15 cellular contexts compared by ENCODE assay signal in genomic region chr13:44176173-44176572, GRCh38.
A peak's percentile ranks its signal among the peaks of the same experiment; 100 is the strongest.
DNase-seq lines count a peak whose midpoint lies in the region; ATAC-seq and TF ChIP-seq lines count a peak whose summit lies in the region.
"Had no signal": no experiment of that assay in that cellular context is flagged by ENCODE, and none has a peak within 500 bp of the region (broad histone marks: within the 10 kb centered on the region; RNA-seq: fewer than 3 reads in every experiment).

No MANE protein-coding gene starts in this region.

- no peak overlapping the region for H3K14ac ChIP-seq in IMR-90 (replicated peaks; ENCODE audit: low read depth, low read length)

- H3K9me2 ChIP-seq in PC-3 (replicated peaks; ENCODE audit: low read length) = no peaks in the 10 kb centered on the region

- H4K20me1 ChIP-seq in IMR-90 (ENCODE audit: insufficient read depth, low read length) (no peaks in the 10 kb centered on the region), PC-3 (ENCODE audit: low read length) (no peaks in the 10 kb centered on the region)

- no CpG with 5 or more reads among the region's 1 CpG for WGBS in IMR-90 (ENCODE audit: extremely low coverage in 2 of 2, insufficient read length in 1 of 2), 2 experiments

- H2AK9ac ChIP-seq in IMR-90 (replicated peaks; ENCODE audit: low read depth, low read length, poor library complexity) = no peak overlapping the region

- no peak for TF ChIP-seq RAD21 in IMR-90 (IDR thresholded peaks at IDR 0.05; ENCODE audit: low read length)

- H3K4me2 ChIP-seq in IMR-90 (ENCODE audit: low read depth, low read length) = no peak overlapping the region
- H3K4me2 ChIP-seq in PC-3 (ENCODE audit: low read length) = no peak overlapping the region
- H3K4me2 ChIP-seq: A549 had no signal

- peaks cover 19% of the 10 kb centered on the region for H3K4me1 Mint-ChIP-seq in nephron progenitor cell
- no peaks in the 10 kb centered on the region for H3K4me1 Mint-ChIP-seq in activated CD4-positive, alpha-beta T cell treated with anti-CD3 and anti-CD28 coated beads, Interleukin-2, amount 10 ng/mL, durations not matched to agents 7 days and 5 days
- H3K4me1 Mint-ChIP-seq: CD14-positive monocyte had no signal

- H3K27ac Mint-ChIP-seq in nephron progenitor cell = peak overlapping the region; percentile 57
- H3K27ac Mint-ChIP-seq in activated CD4-positive, alpha-beta T cell treated with anti-CD3 and anti-CD28 coated beads, Interleukin-2, amount 10 ng/mL, durations not matched to agents 7 days and 5 days = no peak overlapping the region
- H3K27ac Mint-ChIP-seq: CD8-positive, alpha-beta T cell; H9 had no signal

- no peak overlapping the region for H3K4ac ChIP-seq in IMR-90 (ENCODE audit: low read depth, low read length)

- no peaks in the 10 kb centered on the region for H3F3A ChIP-seq in PC-3 (ENCODE audit: low read length, unreplicated experiment)

- no peak overlapping the region for H2BK15ac ChIP-seq in IMR-90 (ENCODE audit: low read depth, low read length)

- H3K9ac ChIP-seq in IMR-90 (ENCODE audit: low read depth, low read length) (no peak overlapping the region), PC-3 (ENCODE audit: low read length) (no peak overlapping the region), stomach smooth muscle (ENCODE audit: low read length in 2 of 2) (no peak overlapping the region)

- no peaks in the 10 kb centered on the region for H3K79me1 ChIP-seq in IMR-90 (ENCODE audit: low read depth in 1 of 2, low read length in 2 of 2)

- dilution Hi-C loops in IMR-90 (cut with HindIII; ENCODE audit: low sequenced_read_pairs, unreplicated experiment) = no loop called here

- no peaks in the 10 kb centered on the region for H3K79me2 ChIP-seq in PC-3 (ENCODE audit: low read length)

- H2BK5ac ChIP-seq in IMR-90 (ENCODE audit: low read depth, low read length, poor library complexity, severe bottlenecking) = no peak overlapping the region

- peak overlapping the region; percentile 18 for H3K4me3 Mint-ChIP-seq in nephron progenitor cell
- no peak overlapping the region for H3K4me3 Mint-ChIP-seq in activated CD4-positive, alpha-beta T cell treated with anti-CD3 and anti-CD28 coated beads, Interleukin-2, amount 10 ng/mL, durations not matched to agents 7 days and 5 days
- H3K4me3 Mint-ChIP-seq: CD14-positive monocyte; CD8-positive, alpha-beta T cell; H9 had no signal

- H3K9me1 ChIP-seq in IMR-90 (ENCODE audit: insufficient read depth, low read length) = peaks cover 8% of the 10 kb centered on the region

- H4K91ac ChIP-seq in IMR-90 (ENCODE audit: insufficient read depth, low read depth, low read length) = no peak overlapping the region

- no peaks in the 10 kb centered on the region for H3K9me3 ChIP-seq in IMR-90 (ENCODE audit: control insufficient read depth, insufficient read depth, low read length)
- H3K9me3 ChIP-seq in PC-3 (ENCODE audit: low read length) = no peaks in the 10 kb centered on the region
- no peaks in the 10 kb centered on the region for H3K9me3 ChIP-seq in stomach smooth muscle (ENCODE audit: control insufficient read depth in 2 of 2, low read length in 2 of 2)

- H3K56ac ChIP-seq in IMR-90 (ENCODE audit: extremely low read depth, insufficient read depth, low read length) = no peak overlapping the region

- in situ Hi-C loops in IMR-90 (cut with MboI; ENCODE audit: low sequenced_read_pairs) = no loop called here

- H3K27ac ChIP-seq in IMR-90 (ENCODE audit: insufficient read depth, low read length) (no peak overlapping the region), PC-3 (ENCODE audit: low read length) (no peak overlapping the region), stomach smooth muscle (ENCODE audit: low read length) (peak overlapping the region; percentile 37)

- no peak for ATAC-seq in IMR-90 (ENCODE audit: low read depth)
- peak; percentile 49; the same call in 1 of the 2 replicates for ATAC-seq in PC-3
- ATAC-seq in HG03039 (IDR thresholded peaks at IDR 0.05; ENCODE audit: unreplicated experiment) = no peak
- ATAC-seq: A549; CD8-positive, alpha-beta T cell; HepG2 had no signal

- no peak overlapping the region for H3K18ac ChIP-seq in IMR-90 (ENCODE audit: low read depth, low read length)

- BruUV-seq in IMR-90 (replicated peaks; lab: Mats Ljungman, UMichigan) (no TSS peak), PC-3 (replicated peaks; lab: Mats Ljungman, UMichigan) (no TSS peak)

- POLR2A ChIA-PET in IMR-90 (lab: Charles Lee; ENCODE audit: unreplicated experiment) (no interaction called here), PC-3 (lab: Charles Lee; ENCODE audit: unreplicated experiment) (interaction anchor here (0.7 kb wide), 1 partner anchor 300 kb away, joined by 3 read pairs; no protein-coding TSS in a partner anchor)
- POLR2A ChIA-PET in activated CD4-positive, alpha-beta T cell treated with anti-CD3 and anti-CD28 coated beads, Interleukin-2, amount 10 ng/mL, durations not matched to agents 7 days and 5 days (lab: Charles Lee) = no interaction called here

- H3K36me3 ChIP-seq in IMR-90 (ENCODE audit: control insufficient read depth, insufficient read depth, low read length) = no peaks in the 10 kb centered on the region
- no peaks in the 10 kb centered on the region for H3K36me3 ChIP-seq in PC-3 (ENCODE audit: low read depth, low read length)
- H3K36me3 ChIP-seq in stomach smooth muscle (ENCODE audit: control insufficient read depth in 2 of 2, insufficient read depth in 2 of 2, low read length in 2 of 2) = no peaks in the 10 kb centered on the region

- H2BK120ac ChIP-seq in IMR-90 (ENCODE audit: low read depth, low read length) = 0 out of 2 replicates have a peak overlapping the region, but pooled peaks have one; percentile 1

- CTCF ChIA-PET in IMR-90 (lab: Yijun Ruan, JAX) (interaction anchor here (0.7 kb wide), 1 partner anchor 108 kb away, joined by 3 read pairs; no protein-coding TSS in a partner anchor), PC-3 (lab: Charles Lee) (no interaction called here)
- CTCF ChIA-PET in activated CD4-positive, alpha-beta T cell treated with anti-CD3 and anti-CD28 coated beads, Interleukin-2, amount 10 ng/mL, durations not matched to agents 7 days and 5 days (lab: Charles Lee) = no interaction called here

- no peak overlapping the region for H2AK5ac ChIP-seq in IMR-90 (ENCODE audit: low read depth, low read length)

- H3K4me1 ChIP-seq in IMR-90 (ENCODE audit: control insufficient read depth, insufficient read depth, low read length) (peaks cover 13% of the 10 kb centered on the region), PC-3 (ENCODE audit: insufficient read depth, low read length) (peaks cover 7% of the 10 kb centered on the region; the same call in 1 of the 2 replicates), stomach smooth muscle (ENCODE audit: control insufficient read depth, insufficient read depth, low read length) (peaks cover 15% of the 10 kb centered on the region)

- TF ChIP-seq POLR2A in IMR-90 (IDR thresholded peaks at IDR 0.05; ENCODE audit: low read depth, low read length) = no peak

- H3K9me3 Mint-ChIP-seq in nephron progenitor cell = no peaks in the 10 kb centered on the region
- no peaks in the 10 kb centered on the region for H3K9me3 Mint-ChIP-seq in activated CD4-positive, alpha-beta T cell treated with anti-CD3 and anti-CD28 coated beads, Interleukin-2, amount 10 ng/mL, durations not matched to agents 7 days and 5 days
- H3K9me3 Mint-ChIP-seq: CD8-positive, alpha-beta T cell had no signal

- 0 out of 2 replicates have a peak overlapping the region, but pooled peaks have one; percentile 3 for H2BK20ac ChIP-seq in IMR-90 (ENCODE audit: low read depth, low read length)

- peaks cover 18% of the 10 kb centered on the region for H3K27me3 Mint-ChIP-seq in nephron progenitor cell (ENCODE audit: low read depth, poor library complexity)
- H3K27me3 Mint-ChIP-seq in activated CD4-positive, alpha-beta T cell treated with anti-CD3 and anti-CD28 coated beads, Interleukin-2, amount 10 ng/mL, durations not matched to agents 7 days and 5 days = peaks cover 4% of the 10 kb centered on the region

- no peak overlapping the region for H3K4me3 ChIP-seq in IMR-90 (ENCODE audit: insufficient read depth, low read depth, low read length)
- no peak overlapping the region for H3K4me3 ChIP-seq in PC-3 (ENCODE audit: low read length)
- no peak overlapping the region for H3K4me3 ChIP-seq in stomach smooth muscle (ENCODE audit: low read length in 2 of 2)
- H3K4me3 ChIP-seq: A549 had no signal

- H3K27me3 ChIP-seq in IMR-90 (ENCODE audit: control insufficient read depth, insufficient read depth, low read length) (no peaks in the 10 kb centered on the region), PC-3 (ENCODE audit: low read length) (no peaks in the 10 kb centered on the region), stomach smooth muscle (ENCODE audit: control insufficient read depth in 1 of 2, insufficient read depth in 2 of 2, low read length in 2 of 2) (no peaks in the 10 kb centered on the region)

- H2AFZ ChIP-seq in IMR-90 (replicated peaks; ENCODE audit: low read length, poor library complexity) (no peak overlapping the region), PC-3 (ENCODE audit: low read length) (no peak overlapping the region)

- no peak for TF ChIP-seq CTCF in IMR-90 (conservative IDR thresholded peaks at IDR 0.05; ENCODE audit: low read depth, low read length)
- TF ChIP-seq CTCF in PC-3 (conservative IDR thresholded peaks at IDR 0.05; ENCODE audit: low read depth, low read length) = no peak
- no peak for TF ChIP-seq CTCF in nephron progenitor cell (IDR thresholded peaks at IDR 0.05)

- no peak overlapping the region; the same call in 1 of the 2 replicates for H4K5ac ChIP-seq in IMR-90 (ENCODE audit: low read depth, low read length)

- no peaks in the 10 kb centered on the region for H3K36me3 Mint-ChIP-seq in nephron progenitor cell (ENCODE audit: low read depth)
- no peaks in the 10 kb centered on the region for H3K36me3 Mint-ChIP-seq in activated CD4-positive, alpha-beta T cell treated with anti-CD3 and anti-CD28 coated beads, Interleukin-2, amount 10 ng/mL, durations not matched to agents 7 days and 5 days (ENCODE audit: low read depth)
- H3K36me3 Mint-ChIP-seq: CD14-positive monocyte; CD8-positive, alpha-beta T cell had no signal

- H3K23ac ChIP-seq in IMR-90 (ENCODE audit: low read depth, low read length) = no peak overlapping the region

- no peak overlapping the region for H4K8ac ChIP-seq in IMR-90 (ENCODE audit: low read depth in 2 of 2, low read length in 2 of 2)

- intact Hi-C loops in IMR-90 (cut with micrococcal nuclease) (no loop called here), PC-3 (cut with micrococcal nuclease) (no loop called here)

- DNase-seq in IMR-90 = peak; percentile 41
- DNase-seq in PC-3 = no peak
- DNase-seq in nephron progenitor cell = no peak
- DNase-seq in activated CD4-positive, alpha-beta T cell treated with anti-CD3 and anti-CD28 coated beads, Interleukin-2, amount 10 ng/mL, durations not matched to agents 7 days and 5 days = no peak
- no peak for DNase-seq in cerebellar nuclear complex (lab: John Stamatoyannopoulos, UW)
- DNase-seq: CD8-positive, alpha-beta T cell; COR-L47; GF-D8; GOT3; H9 had no signal
